ENCODE assay signal across 1 cellular context in genomic region chrX:54423161-54423888, GRCh38.
TF ChIP-seq lines count a peak whose summit lies in the region.

No MANE protein-coding gene starts in this region.

TF ChIP-seq in HepG2, 621 proteins besides CTCF, POLR2A, EP300 and RAD21 (continued from another document):
- TF ChIP-seq ZNF431 (CRISPR knock-in tag; IDR thresholded peaks at IDR 0.05; ENCODE audit: borderline replicate concordance, low read depth) (no peak), KLF12 (CRISPR knock-in tag; IDR thresholded peaks at IDR 0.05; ENCODE audit: borderline replicate concordance) (no peak), ZNF101 (CRISPR knock-in tag; IDR thresholded peaks at IDR 0.05; ENCODE audit: borderline replicate concordance, low read depth) (no peak), SIX1 (CRISPR knock-in tag; IDR thresholded peaks at IDR 0.05; ENCODE audit: borderline replicate concordance) (no peak), ZNF331 (CRISPR knock-in tag; IDR thresholded peaks at IDR 0.05) (no peak), ZSCAN12 (CRISPR knock-in tag; IDR thresholded peaks at IDR 0.05) (no peak), NR2F6 (IDR thresholded peaks at IDR 0.05) (no peak), NR2F6 (CRISPR knock-in tag; IDR thresholded peaks at IDR 0.05) (peak; percentile 53; the same call in 1 of the 2 replicates), ZNF407 (CRISPR knock-in tag; IDR thresholded peaks at IDR 0.05; ENCODE audit: not compliant biosample characterization) (no peak), NFKB2 (CRISPR knock-in tag; IDR thresholded peaks at IDR 0.05; ENCODE audit: borderline replicate concordance) (no peak), SMC3 (IDR thresholded peaks at IDR 0.05; ENCODE audit: low read length) (peak; percentile 14; the same call in 1 of the 2 replicates), TAF1 (CRISPR knock-in tag; IDR thresholded peaks at IDR 0.05) (no peak), NFRKB (IDR thresholded peaks at IDR 0.05) (no peak), STAG1 (CRISPR knock-in tag; IDR thresholded peaks at IDR 0.05) (peak; percentile 37), ZNF281 (CRISPR knock-in tag; IDR thresholded peaks at IDR 0.05; ENCODE audit: borderline replicate concordance) (peak; percentile 66; the same call in 1 of the 2 replicates), ZNF556 (CRISPR knock-in tag; IDR thresholded peaks at IDR 0.05; ENCODE audit: borderline replicate concordance) (no peak), NR2F2 (IDR thresholded peaks at IDR 0.05; ENCODE audit: borderline replicate concordance, low read depth) (no peak), ZNF543 (CRISPR knock-in tag; IDR thresholded peaks at IDR 0.05) (no peak), TCF7 (IDR thresholded peaks at IDR 0.05; ENCODE audit: low read depth) (no peak)
TF ChIP-seq in HepG2: peak in this region for 4.
